In genomic region chrX:25012793-25013592, GRCh38 we compare ENCODE assay signal across 10 cellular contexts. TPM values are rescaled to one million over a fixed set of nuclear protein-coding genes. Genes with fewer than 3 reads are reported as not detected.
DNase-seq lines count a peak whose midpoint lies in the region; ATAC-seq and FAIRE-seq lines count a peak whose summit lies in the region.
"Had no signal": no experiment of that assay in that cellular context is flagged by ENCODE, and none has a peak within 500 bp of the region (broad histone marks: within the 10 kb centered on the region; RNA-seq: fewer than 3 reads in every experiment).

No MANE protein-coding gene starts in this region.

- H3K4me1 ChIP-seq in effector memory CD4-positive, alpha-beta T cell (ENCODE audit: control insufficient read depth, insufficient read depth, low read length, poor library complexity, severe bottlenecking): no peaks in the 10 kb centered on the region
- no peaks in the 10 kb centered on the region for H3K4me1 ChIP-seq in small intestine (ENCODE audit: control insufficient read depth in 2 of 2, insufficient read depth in 1 of 2, low read depth in 1 of 2, low read length in 1 of 2)

- 1 to 32% (median 5%) methylated on average over 46 to 97 of the region's 97 CpGs for WGBS in small intestine, 3 donors

- no peaks in the 10 kb centered on the region for H3K36me3 ChIP-seq in effector memory CD4-positive, alpha-beta T cell (ENCODE audit: control insufficient read depth, insufficient read depth, low read length)
- H3K36me3 ChIP-seq in small intestine (ENCODE audit: control insufficient read depth in 2 of 2, insufficient read depth in 2 of 2, low read length in 2 of 2): no peaks in the 10 kb centered on the region
- H3K36me3 ChIP-seq: neutrophil had no signal

- H3K4me3 ChIP-seq in effector memory CD4-positive, alpha-beta T cell (ENCODE audit: insufficient read depth, low read depth, low read length, poor library complexity, severe bottlenecking): peak overlapping the region; percentile 22
- H3K4me3 ChIP-seq in small intestine (ENCODE audit: low read depth in 1 of 2, low read length in 2 of 2): peak overlapping the region; percentile 15 to 55

- H3K27ac ChIP-seq in effector memory CD4-positive, alpha-beta T cell (ENCODE audit: insufficient read depth, low read length, poor library complexity, severe bottlenecking): no peak overlapping the region
- H3K27ac ChIP-seq in small intestine (ENCODE audit: low read depth in 1 of 2, low read length in 1 of 2): no peak overlapping the region
- H3K27ac ChIP-seq: neutrophil had no signal

- peaks cover 29% of the 10 kb centered on the region for H3K27me3 ChIP-seq in effector memory CD4-positive, alpha-beta T cell (replicated peaks; ENCODE audit: control insufficient read depth, insufficient read depth, low read length, poor library complexity, severe bottlenecking)
- peaks cover 12 to 41% of the 10 kb centered on the region in 2 donors for H3K27me3 ChIP-seq in small intestine (ENCODE audit: control insufficient read depth in 2 of 2, insufficient read depth in 2 of 2, low read length in 2 of 2)

- no peak for FAIRE-seq in small intestine (lab: Jason Lieb, UNC)

- DNase-seq in NCI-H748 (lab: John Stamatoyannopoulos, UW; ENCODE audit: unreplicated experiment): peak; percentile 50
- no peak for DNase-seq in NCI-H748 treated with DMSO at 0.1 percent for 48 hours (lab: John Stamatoyannopoulos, UW)
- DNase-seq in NCI-H2196 (lab: John Stamatoyannopoulos, UW; ENCODE audit: unreplicated experiment): peak; percentile 10
- DNase-seq in effector memory CD4-positive, alpha-beta T cell: no peak
- peak; percentile 23 for DNase-seq in small intestine
- DNase-seq in KG1 (lab: John Stamatoyannopoulos, UW): no peak
- no peak for DNase-seq in activated CD4-positive, alpha-beta T cell treated with anti-CD3 and anti-CD28 coated beads, Interleukin-2, amount 50 U/mL, for 1 hour

- no peaks in the 10 kb centered on the region for H3K9me3 ChIP-seq in effector memory CD4-positive, alpha-beta T cell (ENCODE audit: control insufficient read depth, low read length)
- H3K9me3 ChIP-seq in small intestine (ENCODE audit: control insufficient read depth, low read depth): no peaks in the 10 kb centered on the region
- H3K9me3 ChIP-seq: neutrophil had no signal

- no peak for ATAC-seq in HG03039 (IDR thresholded peaks at IDR 0.05; ENCODE audit: unreplicated experiment)

RNA-seq across cellular contexts. Expression of gene ARX, which starts 2.8 kb away (rescaled TPM):
- polyA plus RNA-seq in small intestine: under 1 TPM; 0.27 to 0.45 (median 0.31) TPM
- polyA plus RNA-seq: AG04450 had no signal

Comparison
In these comparisons a context has a peak if more than half of its experiments do, and no peak if none do; other contexts are left out.
1. DNase-seq: peak in NCI-H748 (single experiment), NCI-H2196 (single experiment) and small intestine (single experiment); none in NCI-H748 treated with DMSO at 0.1 percent for 48 hours (single experiment), effector memory CD4-positive, alpha-beta T cell (0 of 3), KG1 (single experiment) and activated CD4-positive, alpha-beta T cell treated with anti-CD3 and anti-CD28 coated beads, Interleukin-2, amount 50 U/mL, for 1 hour (single experiment).